Comparison of ENCODE assay signal across 26 cellular contexts in the genomic region with DNA sequence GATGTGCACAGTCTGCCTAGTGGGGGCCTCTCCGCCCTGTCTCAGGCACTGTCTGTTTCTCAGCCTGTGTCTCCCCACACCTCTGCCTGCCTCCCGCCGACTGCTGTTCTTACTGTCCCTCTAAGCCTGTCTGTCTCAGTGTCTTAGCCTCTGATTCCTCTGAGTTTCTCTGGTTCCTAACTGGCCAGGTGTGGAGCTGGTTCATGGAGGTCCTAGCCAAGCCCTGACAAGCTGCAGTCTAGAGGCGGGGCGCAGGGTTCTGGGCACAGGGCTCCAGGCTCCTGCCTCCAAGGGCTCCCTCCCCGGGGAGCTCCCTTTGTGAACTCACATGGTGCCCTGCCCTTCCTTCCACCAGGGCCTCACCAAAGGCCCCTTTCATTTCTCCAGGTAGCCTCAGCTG. TPM values are rescaled to one million over a fixed set of nuclear protein-coding genes. Genes with fewer than 3 reads are reported as not detected.
DNase-seq lines count a peak whose midpoint lies in the region; ATAC-seq and TF ChIP-seq lines count a peak whose summit lies in the region.
"Had no signal": no experiment of that assay in that cellular context is flagged by ENCODE, and none has a peak within 500 bp of the region (broad histone marks: within the 10 kb centered on the region; RNA-seq: fewer than 3 reads in every experiment).

No MANE protein-coding gene starts in this region.

- peak overlapping the region; percentile 67 for H3K27ac Mint-ChIP-seq in MCF 10A (ENCODE audit: low read depth, unreplicated experiment)
- H3K27ac Mint-ChIP-seq: CD8-positive, alpha-beta T cell had no signal

- H3K4me1 Mint-ChIP-seq in MCF 10A (ENCODE audit: insufficient read depth, unreplicated experiment): peaks cover 37% of the 10 kb centered on the region

- intact Hi-C loops in cardiac septum (cut with DNase I) (no loop called here), MCF 10A (cut with micrococcal nuclease) (no loop called here), sciatic nerve (cut with DNase I) (loop anchor here (10.0 kb wide), 1 partner anchor 174 kb away; no protein-coding TSS in a partner anchor)

- ATAC-seq in foreskin keratinocyte (no peak), sciatic nerve (no peak), GM21367 (IDR thresholded peaks at IDR 0.05; ENCODE audit: unreplicated experiment) (no peak)
- ATAC-seq: CD8-positive, alpha-beta T cell; Right ventricle myocardium inferior had no signal

- no peaks in the 10 kb centered on the region for H3K36me3 ChIP-seq in right atrium auricular region
- H3K36me3 ChIP-seq: BLaER1 treated with 17β-estradiol and CSF1 and Interleukin-3, amounts not matched to agents 10 nM and 100 nM; HAP-1; Peyer's patch; SJSA1 had no signal

- H3K27me3 ChIP-seq in right atrium auricular region (no peaks in the 10 kb centered on the region), foreskin keratinocyte (no peaks in the 10 kb centered on the region)
- H3K27me3 ChIP-seq: Peyer's patch, SJSA1 had no signal

- H3K27me3 Mint-ChIP-seq in MCF 10A (ENCODE audit: insufficient read depth, unreplicated experiment): no peaks in the 10 kb centered on the region

- TF ChIP-seq CTCF in right atrium auricular region (IDR thresholded peaks at IDR 0.05) (no peak), MCF 10A (IDR thresholded peaks at IDR 0.05; ENCODE audit: unreplicated experiment) (no peak), foreskin keratinocyte (conservative IDR thresholded peaks at IDR 0.05) (no peak)

- H3K4me3 ChIP-seq in right atrium auricular region: no peak overlapping the region
- H3K4me3 ChIP-seq: BLaER1 treated with 17β-estradiol and CSF1 and Interleukin-3, amounts not matched to agents 10 nM and 100 nM; GM23248; HAP-1; Peyer's patch; SJSA1 had no signal

- CTCF ChIA-PET in MCF 10A (lab: Yijun Ruan, JAX): interaction anchor here (1.0 to 8.1 kb wide), 6 partner anchors 37 to 349 kb away, joined by 3 to 73 read pairs (median 4); no protein-coding TSS in a partner anchor

- no peaks in the 10 kb centered on the region for H3K9me3 Mint-ChIP-seq in MCF 10A (ENCODE audit: unreplicated experiment)
- H3K9me3 Mint-ChIP-seq: CD8-positive, alpha-beta T cell had no signal

- H3K36me3 Mint-ChIP-seq in MCF 10A (ENCODE audit: insufficient read depth, unreplicated experiment): no peaks in the 10 kb centered on the region

- no peak overlapping the region for H3K4me3 Mint-ChIP-seq in MCF 10A (ENCODE audit: unreplicated experiment)
- H3K4me3 Mint-ChIP-seq: CD8-positive, alpha-beta T cell had no signal

- DNase-seq in cardiac septum (ENCODE audit: low spot score): peak; percentile 68
- DNase-seq in right atrium auricular region (ENCODE audit: low spot score): no peak
- peak; percentile 40 for DNase-seq in MCF 10A (ENCODE audit: unreplicated experiment)
- peak in 1 of 2 donors; percentile 53 for DNase-seq in foreskin keratinocyte
- peak; percentile 35 for DNase-seq in sciatic nerve (ENCODE audit: low spot score)
- no peak for DNase-seq in DMS 273 treated with DMSO at 0.1 percent for 48 hours (lab: John Stamatoyannopoulos, UW)
- DNase-seq in activated naive CD4-positive, alpha-beta T cell (lab: John Stamatoyannopoulos, UW): no peak
- DNase-seq: ACHN; CD8-positive, alpha-beta T cell; GDM1; GM23248; KG1; NCI-H1092 treated with DMSO at 0.1 percent for 48 hours; NCI-H146; NCI-H2029; NCI-H2227 treated with DMSO at 0.1 percent for 48 hours; NCI-H510A; NCI-H748 treated with DMSO at 0.1 percent for 48 hours; Peyer's patch had no signal

- no peak overlapping the region for H3K27ac ChIP-seq in right atrium auricular region
- H3K27ac ChIP-seq in foreskin keratinocyte: peak overlapping the region; percentile 93
- H3K27ac ChIP-seq: 22Rv1; BLaER1 treated with 17β-estradiol and CSF1 and Interleukin-3, amounts not matched to agents 10 nM and 100 nM; GM23248; Peyer's patch; SJSA1 had no signal

- POLR2A ChIA-PET in MCF 10A (lab: Yijun Ruan, JAX): interaction anchor here (0.6 to 1.7 kb wide), 5 partner anchors 10 to 182 kb away, joined by 3 to 6 read pairs (median 3); no protein-coding TSS in a partner anchor

- BruUV-seq in MCF 10A (replicated peaks; lab: Mats Ljungman, UMichigan): no TSS peak

- no peaks in the 10 kb centered on the region for H3K9me3 ChIP-seq in right atrium auricular region
- H3K9me3 ChIP-seq: BLaER1 treated with 17β-estradiol and CSF1 and Interleukin-3, amounts not matched to agents 10 nM and 100 nM; HAP-1; Peyer's patch; SJSA1 had no signal

- no peaks in the 10 kb centered on the region for H3K4me1 ChIP-seq in right atrium auricular region
- peaks cover 29% of the 10 kb centered on the region for H3K4me1 ChIP-seq in foreskin keratinocyte
- H3K4me1 ChIP-seq: HAP-1, Peyer's patch, SJSA1 had no signal

RNA-seq across cellular contexts. Expression of a gene that starts 19.4 kb away (rescaled TPM):
- total RNA-seq in cardiac septum (0.48 TPM), right atrium auricular region (under 1 TPM in 1 of 2 donors, not detected in 1; 0.63 TPM), MCF 10A (2022) (1.4 and 1.7 TPM in 2 replicates), foreskin keratinocyte (0.88 and 1.2 TPM in 2 replicates), sciatic nerve (2.1 TPM)
- polyA plus RNA-seq in foreskin keratinocyte: 1.1 and 1.4 TPM in 2 replicates

RNA-seq across cellular contexts. Expression of a gene that starts 19.6 kb away (rescaled TPM):
- total RNA-seq in cardiac septum (15.6 TPM), right atrium auricular region (1 to 10 TPM; 7.0 to 8.2 TPM), MCF 10A (2022) (17.7 and 17.8 TPM in 2 replicates), foreskin keratinocyte (30.5 and 34.6 TPM in 2 replicates), sciatic nerve (13.8 TPM)
- 49.2 TPM in 2 replicates for polyA plus RNA-seq in foreskin keratinocyte

RNA-seq across cellular contexts. Expression of a gene that starts 30.1 kb away (rescaled TPM):
- total RNA-seq in cardiac septum (51.0 TPM), right atrium auricular region (100 to 1,000 TPM in 1 of 2 donors, 10 to 100 TPM in 1; 98.0 to 155 TPM), MCF 10A (2022) (137 and 146 TPM in 2 replicates), foreskin keratinocyte (344 TPM in 2 replicates), sciatic nerve (27.3 TPM)
- 611 and 639 TPM in 2 replicates for polyA plus RNA-seq in foreskin keratinocyte

RNA-seq across cellular contexts. Expression of a gene that starts 30.5 kb away (rescaled TPM):
- 7.8 TPM for total RNA-seq in cardiac septum
- 1 to 10 TPM; 5.3 to 8.4 TPM for total RNA-seq in right atrium auricular region
- total RNA-seq in MCF 10A (2022): 22.8 and 25.3 TPM in 2 replicates
- total RNA-seq in foreskin keratinocyte: 16.6 and 18.6 TPM in 2 replicates
- polyA plus RNA-seq in foreskin keratinocyte: 4.1 and 4.5 TPM in 2 replicates
- total RNA-seq in sciatic nerve: 22.5 TPM

RNA-seq across cellular contexts. Expression of a gene that starts 42.2 kb away (rescaled TPM):
- total RNA-seq in cardiac septum: 0.11 TPM
- total RNA-seq in right atrium auricular region: not detected
- total RNA-seq in MCF 10A (2022): not detected in 2 replicates
- total RNA-seq in foreskin keratinocyte: 0.74 and 1.4 TPM in 2 replicates
- 0.75 and 1.4 TPM in 2 replicates for polyA plus RNA-seq in foreskin keratinocyte
- 0.62 TPM for total RNA-seq in sciatic nerve
- total RNA-seq: CD8-positive, alpha-beta T cell; GM23248; HT1080; Peyer's patch; Right ventricle myocardium inferior; SJSA1 had no signal
- polyA plus RNA-seq: GM23248 had no signal

Comparison
In these comparisons a context has a peak if more than half of its experiments do, and no peak if none do; other contexts are left out.
1. DNase-seq: peak in cardiac septum (single experiment), MCF 10A (single experiment) and sciatic nerve (single experiment); none in right atrium auricular region (single experiment), DMS 273 treated with DMSO at 0.1 percent for 48 hours (single experiment) and activated naive CD4-positive, alpha-beta T cell (0 of 4).